In genomic region chr18:23538870-23539269, GRCh38 we compare ENCODE assay signal across 21 cellular contexts. TPM values are rescaled to one million over a fixed set of nuclear protein-coding genes. Genes with fewer than 3 reads are reported as not detected.
DNase-seq lines count a peak whose midpoint lies in the region; ATAC-seq, FAIRE-seq and TF ChIP-seq lines count a peak whose summit lies in the region.
"Had no signal": no experiment of that assay in that cellular context is flagged by ENCODE, and none has a peak within 500 bp of the region (broad histone marks: within the 10 kb centered on the region; RNA-seq: fewer than 3 reads in every experiment).

No MANE protein-coding gene starts in this region.

- H3K27me3 ChIP-seq in liver (ENCODE audit: control insufficient read depth in 4 of 4, insufficient read depth in 4 of 4, low read length in 3 of 4) = no peaks in the 10 kb centered on the region
- H3K27me3 ChIP-seq in HepG2 (ENCODE audit: control insufficient read depth in 1 of 2, insufficient read depth in 2 of 2, low read length in 2 of 2) = no peaks in the 10 kb centered on the region
- no peaks in the 10 kb centered on the region for H3K27me3 ChIP-seq in hepatocyte
- no peaks in the 10 kb centered on the region for H3K27me3 ChIP-seq in MM.1S (replicated peaks; ENCODE audit: insufficient read depth, low read length)
- no peaks in the 10 kb centered on the region for H3K27me3 ChIP-seq in tibial artery
- no peaks in the 10 kb centered on the region for H3K27me3 ChIP-seq in gastrocnemius medialis
- H3K27me3 ChIP-seq: cardiac muscle cell, foreskin keratinocyte, thyroid gland had no signal

- H3K9me3 ChIP-seq in liver (ENCODE audit: control insufficient read depth in 4 of 4, low read length in 3 of 4) (no peaks in the 10 kb centered on the region), HepG2 (ENCODE audit: low read length) (no peaks in the 10 kb centered on the region), T-helper 17 cell (ENCODE audit: control insufficient read depth, low read length, poor library complexity, severe bottlenecking) (no peaks in the 10 kb centered on the region), hepatocyte (ENCODE audit: low read depth) (no peaks in the 10 kb centered on the region), MM.1S (replicated peaks; ENCODE audit: insufficient read depth, low read length) (no peaks in the 10 kb centered on the region), tibial artery (no peaks in the 10 kb centered on the region), gastrocnemius medialis (no peaks in the 10 kb centered on the region)
- H3K9me3 ChIP-seq: thyroid gland had no signal

- peaks cover 1 to 23% (median 11%) of the 10 kb centered on the region in 4 donors for H3K4me1 ChIP-seq in liver (ENCODE audit: control insufficient read depth in 4 of 4, insufficient read depth in 4 of 4, low read length in 3 of 4)
- H3K4me1 ChIP-seq in HepG2 (ENCODE audit: insufficient read depth, low read length) = peaks cover 15% of the 10 kb centered on the region
- peaks cover 21% of the 10 kb centered on the region for H3K4me1 ChIP-seq in hepatocyte (ENCODE audit: insufficient read depth)
- peaks cover 37% of the 10 kb centered on the region for H3K4me1 ChIP-seq in MM.1S (ENCODE audit: low read length)
- H3K4me1 ChIP-seq in tibial artery = no peaks in the 10 kb centered on the region
- no peaks in the 10 kb centered on the region for H3K4me1 ChIP-seq in gastrocnemius medialis
- H3K4me1 ChIP-seq: foreskin keratinocyte, thyroid gland had no signal

- ATAC-seq in HepG2 = no peak
- ATAC-seq in T-helper 17 cell = no peak
- no peak for ATAC-seq in gastrocnemius medialis
- ATAC-seq: activated naive CD8-positive, alpha-beta T cell treated with anti-CD3 and anti-CD28 coated beads, Interleukin-2, amount 50 U/mL, for 24 hours; foreskin keratinocyte; sciatic nerve had no signal

- no peak overlapping the region for H3K4me3 Mint-ChIP-seq in T-helper 17 cell
- H3K4me3 Mint-ChIP-seq: activated naive CD8-positive, alpha-beta T cell treated with anti-CD3 and anti-CD28 coated beads, Interleukin-2, amount 50 U/mL, for 24 hours had no signal

- POLR2A ChIA-PET in HepG2 (lab: Yijun Ruan, JAX) = no interaction called here

- TF ChIP-seq POLR2A in HepG2 (IDR thresholded peaks at IDR 0.05; ENCODE audit: insufficient read depth in 1 of 2, low read depth in 2 of 2, low read length in 2 of 2) (no peak), gastrocnemius medialis (IDR thresholded peaks at IDR 0.05) (no peak)

- peaks cover 28% of the 10 kb centered on the region for H3K4me1 Mint-ChIP-seq in T-helper 17 cell

- TF ChIP-seq RAD21 in liver (IDR thresholded peaks at IDR 0.05) = no peak
- TF ChIP-seq RAD21 in HepG2 (CRISPR knock-in tag; IDR thresholded peaks at IDR 0.05) = no peak

- no TSS peak for BruUV-seq in HepG2 (replicated peaks; lab: Mats Ljungman, UMichigan)

- no peaks in the 10 kb centered on the region for H3K27me3 Mint-ChIP-seq in T-helper 17 cell
- H3K27me3 Mint-ChIP-seq: activated naive CD8-positive, alpha-beta T cell treated with anti-CD3 and anti-CD28 coated beads, Interleukin-2, amount 50 U/mL, for 24 hours; naive B cell had no signal

- H3K36me3 Mint-ChIP-seq in T-helper 17 cell (ENCODE audit: low read depth) = peaks cover 3% of the 10 kb centered on the region

- H3K36me3 ChIP-seq in liver (ENCODE audit: control insufficient read depth in 4 of 4, insufficient read depth in 3 of 4, low read depth in 1 of 4, low read length in 3 of 4) = peaks cover 6 to 70% (median 53%) of the 10 kb centered on the region in 4 donors
- peaks cover 46 to 97% of the 10 kb centered on the region in 2 experiments for H3K36me3 ChIP-seq in HepG2 (replicated peaks in 1 of 2; ENCODE audit: control insufficient read depth in 1 of 2, insufficient read depth in 2 of 2, low read length in 2 of 2)
- H3K36me3 ChIP-seq in hepatocyte (replicated peaks; ENCODE audit: insufficient read depth, low read depth) = peaks cover 6% of the 10 kb centered on the region
- peaks cover 14% of the 10 kb centered on the region for H3K36me3 ChIP-seq in MM.1S (replicated peaks; ENCODE audit: insufficient read depth, low read length)
- H3K36me3 ChIP-seq in tibial artery = peaks cover 97 to 100% (median 98%) of the 10 kb centered on the region in 3 donors
- H3K36me3 ChIP-seq in gastrocnemius medialis = peaks cover 5 to 100% of the 10 kb centered on the region in 2 donors

- FAIRE-seq in HepG2 (lab: Jason Lieb, UNC) = no peak
- FAIRE-seq: HTR-8/SVneo, kidney had no signal

- in situ Hi-C loops in HepG2 (cut with HindIII; ENCODE audit: extremely low pct_ligation_motif_present, low pct_unique_long_range_greater_than_20kb) (no loop called here), gastrocnemius medialis (cut with MboI; ENCODE audit: low sequenced_read_pairs in 4 of 4) (no loop called here)

- H3F3A ChIP-seq in MM.1S (ENCODE audit: insufficient read depth, low read length) = peaks cover 29% of the 10 kb centered on the region

- H3K9ac ChIP-seq in liver (ENCODE audit: low read depth in 1 of 2, low read length in 2 of 2) = no peak overlapping the region
- no peak overlapping the region for H3K9ac ChIP-seq in HepG2 (ENCODE audit: insufficient read depth, low read depth, low read length)
- no peak overlapping the region for H3K9ac ChIP-seq in MM.1S (ENCODE audit: low read length)

- TF ChIP-seq EP300 in HepG2 (IDR thresholded peaks at IDR 0.05; ENCODE audit: low read depth in 2 of 2, low read length in 2 of 2) (no peak), HepG2 (CRISPR knock-in tag; IDR thresholded peaks at IDR 0.05; ENCODE audit: borderline replicate concordance) (no peak)

- H3K79me2 ChIP-seq in HepG2 (ENCODE audit: insufficient read depth, low read length) = no peaks in the 10 kb centered on the region
- no peaks in the 10 kb centered on the region for H3K79me2 ChIP-seq in hepatocyte
- no peaks in the 10 kb centered on the region for H3K79me2 ChIP-seq in MM.1S (ENCODE audit: low read length)

- H2AFZ ChIP-seq in HepG2 (ENCODE audit: low read length) = no peak overlapping the region
- no peak overlapping the region for H2AFZ ChIP-seq in hepatocyte
- H2AFZ ChIP-seq in MM.1S (ENCODE audit: low read length) = no peak overlapping the region

- intact Hi-C loops in HepG2 (cut with micrococcal nuclease; ENCODE audit: unreplicated experiment) (no loop called here), tibial artery (cut with DNase I; ENCODE audit: low total_unique reads) (no loop called here), gastrocnemius medialis (cut with DNase I; ENCODE audit: low total_unique reads) (no loop called here)

- no peak for DNase-seq in HepG2 (ENCODE audit: low spot score)
- DNase-seq in T-helper 17 cell = no peak
- no peak for DNase-seq in hepatocyte (ENCODE audit: low spot score)
- DNase-seq in MM.1S = no peak
- DNase-seq in tibial artery = no peak
- DNase-seq in gastrocnemius medialis = no peak
- DNase-seq: activated naive CD8-positive, alpha-beta T cell treated with anti-CD3 and anti-CD28 coated beads, Interleukin-2, amount 50 U/mL, for 24 hours; DND-41; foreskin keratinocyte; H7; hypothalamus; kidney; NCI-H510A; T1000; thyroid gland had no signal

- 51% methylated on average over 6 of the region's 6 CpGs for WGBS in liver
- 85% methylated on average over 6 of the region's 6 CpGs for WGBS in HepG2 (ENCODE audit: low lambda C conversion rate)
- WGBS in hepatocyte (ENCODE audit: low lambda C conversion rate, missing lambda C conversion rate) = 61% methylated on average over 6 of the region's 6 CpGs

- TF ChIP-seq CTCF in liver (IDR thresholded peaks at IDR 0.05; ENCODE audit: low read depth, low read length, missing input control) (no peak), HepG2 (CRISPR knock-in tag; IDR thresholded peaks at IDR 0.05) (no peak), hepatocyte (IDR thresholded peaks at IDR 0.05; ENCODE audit: poor library complexity) (no peak), MM.1S (IDR thresholded peaks at IDR 0.05; ENCODE audit: low read length) (no peak), tibial artery (IDR thresholded peaks at IDR 0.05) (no peak), gastrocnemius medialis (IDR thresholded peaks at IDR 0.05 in 4 of 5, conservative IDR thresholded peaks at IDR 0.05 in 1 of 5) (no peak)

- H3K27ac ChIP-seq in liver (ENCODE audit: low read depth in 1 of 2, low read length in 2 of 2) (peak overlapping the region in 1 of 2 donors; percentile 55), HepG2 (ENCODE audit: extremely low read length, insufficient read depth, low read length) (no peak overlapping the region), hepatocyte (peak overlapping the region; percentile 37), temporal lobe (ENCODE audit: low read depth, low read length) (peak overlapping the region; percentile 17), MM.1S (ENCODE audit: low read length) (no peak overlapping the region), tibial artery (no peak overlapping the region), gastrocnemius medialis (no peak overlapping the region)
- H3K27ac ChIP-seq: foreskin keratinocyte, thyroid gland had no signal

- H3K4me2 ChIP-seq in HepG2 (ENCODE audit: low read depth, low read length) (no peak overlapping the region), hepatocyte (no peak overlapping the region), MM.1S (ENCODE audit: low read depth, low read length) (no peak overlapping the region)

- CTCF ChIA-PET in HepG2 (lab: Yijun Ruan, JAX; ENCODE audit: low intra/inter-chr PET ratio, low total read pairs) = no interaction called here

- no peaks in the 10 kb centered on the region for H3K9me2 ChIP-seq in hepatocyte (replicated peaks; ENCODE audit: insufficient read depth)
- no peaks in the 10 kb centered on the region for H3K9me2 ChIP-seq in MM.1S (replicated peaks; ENCODE audit: insufficient read depth, low read length)

- no peak overlapping the region for H3K4me3 ChIP-seq in liver (ENCODE audit: low read depth in 1 of 3, low read length in 3 of 3)
- H3K4me3 ChIP-seq in HepG2 (replicated peaks in 1 of 3; ENCODE audit: insufficient read depth in 1 of 3, low read depth in 2 of 3, low read length in 3 of 3) = no peak overlapping the region
- H3K4me3 ChIP-seq in hepatocyte = no peak overlapping the region
- H3K4me3 ChIP-seq in MM.1S (ENCODE audit: low read length) = no peak overlapping the region
- H3K4me3 ChIP-seq in tibial artery = no peak overlapping the region
- H3K4me3 ChIP-seq in gastrocnemius medialis = no peak overlapping the region
- H3K4me3 ChIP-seq: cardiac muscle cell, thyroid gland had no signal

- peak overlapping the region; percentile 27 for H3K27ac Mint-ChIP-seq in T-helper 17 cell
- H3K27ac Mint-ChIP-seq: activated naive CD8-positive, alpha-beta T cell treated with anti-CD3 and anti-CD28 coated beads, Interleukin-2, amount 50 U/mL, for 24 hours had no signal

- H4K20me1 ChIP-seq in HepG2 (ENCODE audit: insufficient read depth, low read length) = no peaks in the 10 kb centered on the region
- no peaks in the 10 kb centered on the region for H4K20me1 ChIP-seq in hepatocyte (ENCODE audit: insufficient read depth, poor library complexity, severe bottlenecking)
- H4K20me1 ChIP-seq in MM.1S (ENCODE audit: insufficient read depth, low read length) = no peaks in the 10 kb centered on the region

RNA-seq across cellular contexts. Expression of gene RMC1, which starts 35.6 kb away (rescaled TPM):
- 10 to 100 TPM; 20.6 to 24.7 TPM for total RNA-seq in liver
- 10 to 100 TPM; 15.6 to 21.0 TPM for polyA plus RNA-seq in liver
- 19.5 and 19.9 TPM in 2 replicates for total RNA-seq in HepG2 (2016; rRNA removed; fragmentation: Illumina TruSeq; extraction: Trizol)
- total RNA-seq in HepG2 (2016; cell fraction: cytosol; rRNA removed; fragmentation: Illumina TruSeq; extraction: Trizol; ENCODE audit: low read depth) = 9.4 and 11.1 TPM in 2 replicates
- 17.0 and 23.9 TPM in 2 replicates for total RNA-seq in HepG2 (2016; cell fraction: insoluble cytoplasmic fraction; rRNA removed; fragmentation: Illumina TruSeq; extraction: Trizol)
- total RNA-seq in HepG2 (2016; cell fraction: membrane; rRNA removed; fragmentation: Illumina TruSeq; extraction: Trizol) = 12.8 and 14.0 TPM in 2 replicates
- 17.5 and 19.2 TPM in 2 replicates for total RNA-seq in HepG2 (2016; cell fraction: nucleus; rRNA removed; fragmentation: Illumina TruSeq; extraction: Trizol)
- polyA plus RNA-seq in HepG2 (2011; rRNA removed) = 8.2 and 9.4 TPM in 2 replicates
- polyA plus RNA-seq in HepG2 (2011; cell fraction: cytosol; rRNA removed) = 5.9 and 8.7 TPM in 2 replicates
- 21.6 and 24.9 TPM in 2 replicates for polyA plus RNA-seq in HepG2 (2011; cell fraction: nucleus; rRNA removed)
- polyA plus RNA-seq in HepG2 (2012) = 11.0 TPM in 2 replicates
- 4.5 and 5.7 TPM in 2 replicates for polyA plus RNA-seq in HepG2 (2016; cell fraction: cytosol; fragmentation: Illumina TruSeq; extraction: Trizol; ENCODE audit: low read depth)
- polyA plus RNA-seq in HepG2 (2016; cell fraction: insoluble cytoplasmic fraction; fragmentation: Illumina TruSeq; extraction: Trizol; ENCODE audit: low read depth) = 16.4 and 20.9 TPM in 2 replicates
- polyA plus RNA-seq in HepG2 (2016; cell fraction: membrane; fragmentation: Illumina TruSeq; extraction: Trizol; ENCODE audit: low read depth) = 7.0 and 8.7 TPM in 2 replicates
- 28.4 and 31.5 TPM in 2 replicates for polyA plus RNA-seq in HepG2 (2016; cell fraction: nucleus; fragmentation: Illumina TruSeq; extraction: Trizol; ENCODE audit: insufficient read depth, low read depth)
- polyA minus RNA-seq in HepG2 (2011; rRNA and poly(A)+ RNA removed; ENCODE audit: low replicate concordance) = 5.1 and 13.8 TPM in 2 replicates
- polyA minus RNA-seq in HepG2 (2011; cell fraction: cytosol; rRNA and poly(A)+ RNA removed) = 5.4 and 7.3 TPM in 2 replicates
- polyA minus RNA-seq in HepG2 (2011; cell fraction: nucleus; rRNA and poly(A)+ RNA removed) = 12.6 and 17.2 TPM in 2 replicates
- total RNA-seq in T-helper 17 cell = 10 to 100 TPM; 64.0 to 72.2 TPM
- total RNA-seq in hepatocyte = 20.8 and 26.6 TPM in 2 replicates
- polyA plus RNA-seq in hepatocyte = 26.9 and 37.1 TPM in 2 replicates
- total RNA-seq in temporal lobe = 22.4 TPM
- total RNA-seq in gastrocnemius medialis = 10 to 100 TPM; 20.1 to 27.3 (median 25.2) TPM

RNA-seq across cellular contexts. Expression of gene NPC1, which starts 47.4 kb away (rescaled TPM):
- total RNA-seq in liver (10 to 100 TPM; 41.4 to 46.7 TPM), HepG2 (2016; rRNA removed; fragmentation: Illumina TruSeq; extraction: Trizol) (28.6 and 46.5 TPM in 2 replicates), T-helper 17 cell (10 to 100 TPM; 43.5 to 45.8 TPM), hepatocyte (57.5 and 77.2 TPM in 2 replicates), temporal lobe (30.2 TPM), gastrocnemius medialis (10 to 100 TPM; 35.7 to 99.4 (median 46.2) TPM)
- polyA plus RNA-seq in liver (10 to 100 TPM in 1 of 2 donors, 1 to 10 TPM in 1; 9.5 to 13.2 TPM), HepG2 (2011; rRNA removed) (114 and 121 TPM in 2 replicates), hepatocyte (52.5 and 54.0 TPM in 2 replicates)
- 8.3 and 10.0 TPM in 2 replicates for total RNA-seq in HepG2 (2016; cell fraction: cytosol; rRNA removed; fragmentation: Illumina TruSeq; extraction: Trizol; ENCODE audit: low read depth)
- 22.8 and 44.6 TPM in 2 replicates for total RNA-seq in HepG2 (2016; cell fraction: insoluble cytoplasmic fraction; rRNA removed; fragmentation: Illumina TruSeq; extraction: Trizol)
- 11.8 and 17.8 TPM in 2 replicates for total RNA-seq in HepG2 (2016; cell fraction: membrane; rRNA removed; fragmentation: Illumina TruSeq; extraction: Trizol)
- total RNA-seq in HepG2 (2016; cell fraction: nucleus; rRNA removed; fragmentation: Illumina TruSeq; extraction: Trizol) = 80.8 and 107 TPM in 2 replicates
- polyA plus RNA-seq in HepG2 (2011; cell fraction: cytosol; rRNA removed) = 149 and 162 TPM in 2 replicates
- polyA plus RNA-seq in HepG2 (2011; cell fraction: nucleus; rRNA removed) = 224 and 235 TPM in 2 replicates
- 89.5 and 105 TPM in 2 replicates for polyA plus RNA-seq in HepG2 (2012)
- polyA plus RNA-seq in HepG2 (2016; cell fraction: cytosol; fragmentation: Illumina TruSeq; extraction: Trizol; ENCODE audit: low read depth) = 2.8 and 3.1 TPM in 2 replicates
- polyA plus RNA-seq in HepG2 (2016; cell fraction: insoluble cytoplasmic fraction; fragmentation: Illumina TruSeq; extraction: Trizol; ENCODE audit: low read depth) = 16.2 and 18.5 TPM in 2 replicates
- 4.5 and 6.4 TPM in 2 replicates for polyA plus RNA-seq in HepG2 (2016; cell fraction: membrane; fragmentation: Illumina TruSeq; extraction: Trizol; ENCODE audit: low read depth)
- 80.1 and 82.3 TPM in 2 replicates for polyA plus RNA-seq in HepG2 (2016; cell fraction: nucleus; fragmentation: Illumina TruSeq; extraction: Trizol; ENCODE audit: insufficient read depth, low read depth)
- 256 and 622 TPM in 2 replicates for polyA minus RNA-seq in HepG2 (2011; rRNA and poly(A)+ RNA removed; ENCODE audit: low replicate concordance)
- polyA minus RNA-seq in HepG2 (2011; cell fraction: cytosol; rRNA and poly(A)+ RNA removed) = 144 and 165 TPM in 2 replicates
- 343 and 354 TPM in 2 replicates for polyA minus RNA-seq in HepG2 (2011; cell fraction: nucleus; rRNA and poly(A)+ RNA removed)

Comparison
In these comparisons a context has a peak if more than half of its experiments do, and no peak if none do; other contexts are left out.
1. H3K27ac ChIP-seq: peak in hepatocyte (single experiment) and temporal lobe (single experiment); none in HepG2 (single experiment), MM.1S (single experiment), tibial artery (0 of 2) and gastrocnemius medialis (0 of 4).